In the genomic region with DNA sequence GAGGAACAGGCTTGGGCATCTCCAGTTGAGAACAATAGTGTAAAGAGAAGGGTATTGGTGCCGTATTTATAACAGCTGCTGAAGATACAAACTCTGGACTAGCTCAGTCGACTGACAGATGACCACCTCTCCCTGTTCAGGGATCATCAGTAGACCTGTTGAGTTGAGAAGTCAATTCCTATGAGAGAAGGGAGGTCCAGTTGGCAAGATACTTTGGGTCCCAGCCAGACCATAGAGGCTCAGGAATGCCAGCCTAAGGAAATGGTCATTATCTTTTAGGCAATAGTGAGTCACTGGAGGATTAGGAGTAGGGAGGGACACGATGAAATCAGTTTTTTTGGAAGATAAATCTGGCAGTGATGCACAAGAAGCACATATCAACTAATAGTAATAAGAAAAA, we compare ENCODE assay signal across 17 cellular contexts.
DNase-seq lines count a peak whose midpoint lies in the region; ATAC-seq and TF ChIP-seq lines count a peak whose summit lies in the region.
"Had no signal": no experiment of that assay in that cellular context is flagged by ENCODE, and none has a peak within 500 bp of the region (broad histone marks: within the 10 kb centered on the region; RNA-seq: fewer than 3 reads in every experiment).

No MANE protein-coding gene starts in this region.

- H3K4me1 ChIP-seq in left ventricle myocardium inferior (peaks cover 7% of the 10 kb centered on the region), gastroesophageal sphincter (no peaks in the 10 kb centered on the region), aorta (ENCODE audit: control insufficient read depth in 1 of 2, insufficient read depth in 2 of 2, low read length in 2 of 2) (peaks cover 3 to 4% of the 10 kb centered on the region in 2 donors)
- H3K4me1 ChIP-seq: Caco-2, tibial artery had no signal

- no peak for TF ChIP-seq EP300 in gastroesophageal sphincter (IDR thresholded peaks at IDR 0.05)

- H3K27me3 ChIP-seq in left ventricle myocardium inferior (ENCODE audit: low read depth) (no peaks in the 10 kb centered on the region), gastroesophageal sphincter (no peaks in the 10 kb centered on the region), aorta (ENCODE audit: control insufficient read depth in 1 of 2, insufficient read depth in 2 of 2, low read length in 1 of 2) (no peaks in the 10 kb centered on the region)
- H3K27me3 ChIP-seq: neutrophil, tibial artery had no signal

- no peak overlapping the region for H3K4me3 ChIP-seq in left ventricle myocardium inferior
- no peak overlapping the region for H3K4me3 ChIP-seq in gastroesophageal sphincter
- no peak overlapping the region for H3K4me3 ChIP-seq in aorta (ENCODE audit: low read length in 2 of 2)
- H3K4me3 ChIP-seq: tibial artery had no signal

- no peaks in the 10 kb centered on the region for H3K36me3 ChIP-seq in left ventricle myocardium inferior
- H3K36me3 ChIP-seq in gastroesophageal sphincter, result no peaks in the 10 kb centered on the region
- no peaks in the 10 kb centered on the region for H3K36me3 ChIP-seq in aorta (ENCODE audit: control insufficient read depth in 1 of 2, insufficient read depth in 2 of 2, low read length in 1 of 2)
- H3K36me3 ChIP-seq: tibial artery, WERI-Rb-1 had no signal

- H3K9me3 ChIP-seq in left ventricle myocardium inferior (replicated peaks) (no peaks in the 10 kb centered on the region), gastroesophageal sphincter (no peaks in the 10 kb centered on the region), aorta (ENCODE audit: control insufficient read depth, low read length) (no peaks in the 10 kb centered on the region)
- H3K9me3 ChIP-seq: Caco-2, neutrophil, tibial artery had no signal

- H3K27ac ChIP-seq in left ventricle myocardium inferior (replicated peaks) (no peak overlapping the region), gastroesophageal sphincter (peak overlapping the region in 3 of 4 donors; percentile 15 to 29 (median 22)), aorta (ENCODE audit: low read depth in 1 of 2, low read length in 2 of 2) (no peak overlapping the region)
- H3K27ac ChIP-seq: KMS-11, neutrophil, tibial artery, WERI-Rb-1 had no signal

- ATAC-seq in Right ventricle myocardium inferior (peak; percentile 83), gastroesophageal sphincter (peak; percentile 86), aorta (ENCODE audit: low FRiP score) (peak; percentile 68)
- ATAC-seq: effector memory CD8-positive, alpha-beta T cell had no signal

- 42 to 56% methylated on average over 2 to 3 of the region's 3 CpGs for WGBS in gastroesophageal sphincter (ENCODE audit: low coverage in 1 of 2), 2 donors
- 61 to 64% methylated on average over 3 of the region's 3 CpGs for WGBS in aorta, 2 donors

- TF ChIP-seq POLR2A in gastroesophageal sphincter (IDR thresholded peaks at IDR 0.05), result no peak

- in situ Hi-C loops in GM13976 (cut with MboI; ENCODE audit: low sequenced_read_pairs, unreplicated experiment), result no loop called here

- no peak for TF ChIP-seq CTCF in left ventricle myocardium inferior (IDR thresholded peaks at IDR 0.05; ENCODE audit: borderline replicate concordance)
- no peak for TF ChIP-seq CTCF in gastroesophageal sphincter (IDR thresholded peaks at IDR 0.05)
- TF ChIP-seq CTCF in GM13976 (IDR thresholded peaks at IDR 0.05; ENCODE audit: borderline replicate concordance, control extremely low read depth, extremely low read depth, insufficient read depth, missing control alignments), result no peak

- DNase-seq in Right ventricle myocardium inferior (ENCODE audit: missing footprints) (no peak), left ventricle myocardium inferior (no peak), amniotic stem cell (lab: John Stamatoyannopoulos, UW) (peak; percentile 55), aorta (no peak), SW480 (ENCODE audit: low spot score) (no peak), NCI-H82 (lab: John Stamatoyannopoulos, UW) (no peak), GM13976 (ENCODE audit: low spot score) (no peak)
- DNase-seq: Caco-2; effector memory CD8-positive, alpha-beta T cell; hypothalamus; NCI-H1694 treated with DMSO at 0.1 percent for 48 hours; NCI-H774; WERI-Rb-1 had no signal

- intact Hi-C loops in Right ventricle myocardium inferior (cut with DNase I), result no loop called here
- intact Hi-C loops in left ventricle myocardium inferior (cut with micrococcal nuclease), result no loop called here
- intact Hi-C loops in aorta (cut with DNase I), result no loop called here

Comparison
In these comparisons a context has a peak if more than half of its experiments do, and no peak if none do; other contexts are left out.
1. H3K27ac ChIP-seq: peak in gastroesophageal sphincter (3 of 4); none in left ventricle myocardium inferior (single experiment) and aorta (0 of 2).
2. Peak in every context shown above with its lines, with median percentiles within 50 percentile points of each other: ATAC-seq.